7 cellular contexts compared by ENCODE assay signal in genomic region chr6:44667668-44668390, GRCh38.
DNase-seq lines count a peak whose midpoint lies in the region; ATAC-seq, FAIRE-seq and TF ChIP-seq lines count a peak whose summit lies in the region.

No MANE protein-coding gene starts in this region.

- no peak for TF ChIP-seq POLR2A in NB4 (IDR thresholded peaks at IDR 0.05; ENCODE audit: extremely low read depth, insufficient read length)

- TF ChIP-seq CTCF in NB4 (IDR thresholded peaks at IDR 0.05; ENCODE audit: low read depth, low read length) (peak; percentile 46), astrocyte (IDR thresholded peaks at IDR 0.05; ENCODE audit: insufficient read depth, low read depth, low read length) (peak; percentile 34), lung (IDR thresholded peaks at IDR 0.05; ENCODE audit: control extremely low read depth, extremely low read depth) (peak; percentile 14)

- H3K4me3 ChIP-seq in NB4 (ENCODE audit: low read depth, low read length) (no peak overlapping the region), astrocyte (ENCODE audit: insufficient read depth, low read depth, low read length) (no peak overlapping the region), lung (no peak overlapping the region)

- peaks cover 84% of the 10 kb centered on the region for H3K4me1 Mint-ChIP-seq in astrocyte (ENCODE audit: low read depth, unreplicated experiment)

- H3K4me2 ChIP-seq in astrocyte (ENCODE audit: low read length), result peak overlapping the region; percentile 66

- peaks cover 5% of the 10 kb centered on the region for H3K36me3 Mint-ChIP-seq in astrocyte (ENCODE audit: low read depth, unreplicated experiment)

- no peaks in the 10 kb centered on the region for H3K27me3 Mint-ChIP-seq in astrocyte (ENCODE audit: low read depth, unreplicated experiment)

- H4K20me1 ChIP-seq in astrocyte (ENCODE audit: insufficient read depth, low read length), result no peaks in the 10 kb centered on the region

- DNase-seq in NB4 (ENCODE audit: low read depth) (peak; percentile 34), astrocyte (ENCODE audit: low read depth) (no peak), lung (ENCODE audit: low spot score) (no peak), GM03348 (ENCODE audit: low spot score) (no peak), RCC 7860 (ENCODE audit: low spot score) (no peak), NCI-H526 (lab: John Stamatoyannopoulos, UW) (no peak)

- ATAC-seq in GM19035 (IDR thresholded peaks at IDR 0.05; ENCODE audit: unreplicated experiment), result peak; percentile 67
- no peak for ATAC-seq in lung (ENCODE audit: insufficient read depth, low FRiP score)

- peak overlapping the region; percentile 64 for H3K27ac ChIP-seq in astrocyte (ENCODE audit: low read depth, low read length)
- H3K27ac ChIP-seq in lung (ENCODE audit: low read depth in 1 of 2, low read length in 1 of 2), result no peak overlapping the region

- FAIRE-seq in astrocyte (lab: Jason Lieb, UNC), result no peak
- no peak for FAIRE-seq in RCC 7860 (lab: Jason Lieb, UNC)

- H3K9me3 ChIP-seq in astrocyte (ENCODE audit: insufficient read depth, low read depth, low read length) (no peaks in the 10 kb centered on the region), lung (ENCODE audit: control insufficient read depth in 2 of 2, insufficient read depth in 1 of 2, low read length in 1 of 2) (no peaks in the 10 kb centered on the region)

- peak overlapping the region; percentile 52 for H3K9ac ChIP-seq in astrocyte (ENCODE audit: low read length)

- WGBS in lung, 2 donors, result 64 to 65% methylated on average over 9 of the region's 9 CpGs

- H3K36me3 ChIP-seq in astrocyte (ENCODE audit: insufficient read depth, low read length), result no peaks in the 10 kb centered on the region
- no peaks in the 10 kb centered on the region for H3K36me3 ChIP-seq in lung (ENCODE audit: control insufficient read depth in 2 of 2, insufficient read depth in 2 of 2, low read length in 2 of 2)

- H3K27me3 ChIP-seq in astrocyte (ENCODE audit: insufficient read depth, low read length) (no peaks in the 10 kb centered on the region), lung (ENCODE audit: control insufficient read depth, insufficient read depth) (no peaks in the 10 kb centered on the region)

- H3K4me1 ChIP-seq in astrocyte (ENCODE audit: insufficient read depth, low read length) (peaks cover 38% of the 10 kb centered on the region), lung (ENCODE audit: control insufficient read depth in 2 of 2, insufficient read depth in 2 of 2, low read length in 2 of 2) (peaks cover 0 to 3% of the 10 kb centered on the region in 2 donors)

- no peak overlapping the region for H3K4me3 Mint-ChIP-seq in astrocyte (ENCODE audit: unreplicated experiment)

- peak overlapping the region; percentile 10 for H2AFZ ChIP-seq in astrocyte (ENCODE audit: low read depth, low read length)

- peak overlapping the region; percentile 94 for H3K27ac Mint-ChIP-seq in astrocyte (ENCODE audit: unreplicated experiment)

- no peaks in the 10 kb centered on the region for H3K79me2 ChIP-seq in astrocyte (ENCODE audit: insufficient read depth, low read length)

- peaks cover 2% of the 10 kb centered on the region for H3K9me3 Mint-ChIP-seq in astrocyte (ENCODE audit: unreplicated experiment)
